ENCODE assay signal across 1 cellular context in the genomic region with DNA sequence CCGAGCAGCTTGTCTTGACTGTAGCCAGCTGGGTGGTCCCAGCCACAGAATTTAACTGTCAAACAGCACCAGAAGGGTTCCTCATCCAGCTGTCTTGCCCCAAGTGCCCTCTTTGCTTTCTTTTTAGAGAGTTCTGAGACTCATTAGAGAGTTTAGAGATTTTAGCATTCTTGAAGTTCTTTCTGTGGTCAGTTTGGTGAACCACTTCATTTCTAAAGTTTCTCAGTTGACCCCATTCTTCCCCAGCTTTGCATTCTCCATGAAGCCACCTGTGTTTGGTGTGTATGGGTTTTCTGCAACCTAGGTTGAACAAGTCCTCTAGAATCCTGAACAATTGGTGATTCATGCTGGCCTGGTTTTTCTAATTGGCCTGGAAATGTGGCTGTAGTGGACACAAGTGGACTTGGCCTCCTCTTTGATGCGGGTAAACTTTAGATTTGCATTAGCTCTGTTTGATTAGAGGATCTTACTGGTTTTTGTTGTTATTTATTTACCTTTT.
TF ChIP-seq lines count a peak whose summit lies in the region.

No MANE protein-coding gene starts in this region.

TF ChIP-seq in A549, 52 proteins besides CTCF, POLR2A, EP300 and RAD21 (continued from another document):
- TF ChIP-seq BHLHE40 (IDR thresholded peaks at IDR 0.05; ENCODE audit: low read depth, low read length) (no peak), SMC3 (IDR thresholded peaks at IDR 0.05) (no peak)
